In the genomic region with DNA sequence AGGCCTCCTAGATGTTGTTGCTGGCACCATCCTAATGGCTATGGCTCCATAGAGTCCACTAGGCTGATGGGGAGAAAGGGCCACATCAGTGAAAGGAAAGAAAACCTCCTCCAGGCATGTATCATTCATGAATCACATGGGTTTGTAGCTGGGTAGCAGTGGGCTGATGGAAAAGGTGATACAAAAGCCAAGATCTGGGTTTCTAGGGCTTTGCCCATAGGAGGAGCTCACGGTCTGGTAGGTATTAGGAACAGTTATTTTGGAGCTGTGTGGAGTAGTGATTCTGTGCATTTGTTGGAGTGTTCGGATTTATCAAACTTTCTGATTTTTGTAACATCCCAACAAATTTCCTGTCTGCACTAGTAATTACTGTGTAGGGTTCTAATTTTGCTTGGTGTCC, we compare ENCODE assay signal across 1 cellular context.
TF ChIP-seq lines count a peak whose summit lies in the region.

No MANE protein-coding gene starts in this region.

TF ChIP-seq in GM23338, 12 proteins besides CTCF, POLR2A, EP300 and RAD21 (continued from another document):
- TF ChIP-seq, protein P1, sequence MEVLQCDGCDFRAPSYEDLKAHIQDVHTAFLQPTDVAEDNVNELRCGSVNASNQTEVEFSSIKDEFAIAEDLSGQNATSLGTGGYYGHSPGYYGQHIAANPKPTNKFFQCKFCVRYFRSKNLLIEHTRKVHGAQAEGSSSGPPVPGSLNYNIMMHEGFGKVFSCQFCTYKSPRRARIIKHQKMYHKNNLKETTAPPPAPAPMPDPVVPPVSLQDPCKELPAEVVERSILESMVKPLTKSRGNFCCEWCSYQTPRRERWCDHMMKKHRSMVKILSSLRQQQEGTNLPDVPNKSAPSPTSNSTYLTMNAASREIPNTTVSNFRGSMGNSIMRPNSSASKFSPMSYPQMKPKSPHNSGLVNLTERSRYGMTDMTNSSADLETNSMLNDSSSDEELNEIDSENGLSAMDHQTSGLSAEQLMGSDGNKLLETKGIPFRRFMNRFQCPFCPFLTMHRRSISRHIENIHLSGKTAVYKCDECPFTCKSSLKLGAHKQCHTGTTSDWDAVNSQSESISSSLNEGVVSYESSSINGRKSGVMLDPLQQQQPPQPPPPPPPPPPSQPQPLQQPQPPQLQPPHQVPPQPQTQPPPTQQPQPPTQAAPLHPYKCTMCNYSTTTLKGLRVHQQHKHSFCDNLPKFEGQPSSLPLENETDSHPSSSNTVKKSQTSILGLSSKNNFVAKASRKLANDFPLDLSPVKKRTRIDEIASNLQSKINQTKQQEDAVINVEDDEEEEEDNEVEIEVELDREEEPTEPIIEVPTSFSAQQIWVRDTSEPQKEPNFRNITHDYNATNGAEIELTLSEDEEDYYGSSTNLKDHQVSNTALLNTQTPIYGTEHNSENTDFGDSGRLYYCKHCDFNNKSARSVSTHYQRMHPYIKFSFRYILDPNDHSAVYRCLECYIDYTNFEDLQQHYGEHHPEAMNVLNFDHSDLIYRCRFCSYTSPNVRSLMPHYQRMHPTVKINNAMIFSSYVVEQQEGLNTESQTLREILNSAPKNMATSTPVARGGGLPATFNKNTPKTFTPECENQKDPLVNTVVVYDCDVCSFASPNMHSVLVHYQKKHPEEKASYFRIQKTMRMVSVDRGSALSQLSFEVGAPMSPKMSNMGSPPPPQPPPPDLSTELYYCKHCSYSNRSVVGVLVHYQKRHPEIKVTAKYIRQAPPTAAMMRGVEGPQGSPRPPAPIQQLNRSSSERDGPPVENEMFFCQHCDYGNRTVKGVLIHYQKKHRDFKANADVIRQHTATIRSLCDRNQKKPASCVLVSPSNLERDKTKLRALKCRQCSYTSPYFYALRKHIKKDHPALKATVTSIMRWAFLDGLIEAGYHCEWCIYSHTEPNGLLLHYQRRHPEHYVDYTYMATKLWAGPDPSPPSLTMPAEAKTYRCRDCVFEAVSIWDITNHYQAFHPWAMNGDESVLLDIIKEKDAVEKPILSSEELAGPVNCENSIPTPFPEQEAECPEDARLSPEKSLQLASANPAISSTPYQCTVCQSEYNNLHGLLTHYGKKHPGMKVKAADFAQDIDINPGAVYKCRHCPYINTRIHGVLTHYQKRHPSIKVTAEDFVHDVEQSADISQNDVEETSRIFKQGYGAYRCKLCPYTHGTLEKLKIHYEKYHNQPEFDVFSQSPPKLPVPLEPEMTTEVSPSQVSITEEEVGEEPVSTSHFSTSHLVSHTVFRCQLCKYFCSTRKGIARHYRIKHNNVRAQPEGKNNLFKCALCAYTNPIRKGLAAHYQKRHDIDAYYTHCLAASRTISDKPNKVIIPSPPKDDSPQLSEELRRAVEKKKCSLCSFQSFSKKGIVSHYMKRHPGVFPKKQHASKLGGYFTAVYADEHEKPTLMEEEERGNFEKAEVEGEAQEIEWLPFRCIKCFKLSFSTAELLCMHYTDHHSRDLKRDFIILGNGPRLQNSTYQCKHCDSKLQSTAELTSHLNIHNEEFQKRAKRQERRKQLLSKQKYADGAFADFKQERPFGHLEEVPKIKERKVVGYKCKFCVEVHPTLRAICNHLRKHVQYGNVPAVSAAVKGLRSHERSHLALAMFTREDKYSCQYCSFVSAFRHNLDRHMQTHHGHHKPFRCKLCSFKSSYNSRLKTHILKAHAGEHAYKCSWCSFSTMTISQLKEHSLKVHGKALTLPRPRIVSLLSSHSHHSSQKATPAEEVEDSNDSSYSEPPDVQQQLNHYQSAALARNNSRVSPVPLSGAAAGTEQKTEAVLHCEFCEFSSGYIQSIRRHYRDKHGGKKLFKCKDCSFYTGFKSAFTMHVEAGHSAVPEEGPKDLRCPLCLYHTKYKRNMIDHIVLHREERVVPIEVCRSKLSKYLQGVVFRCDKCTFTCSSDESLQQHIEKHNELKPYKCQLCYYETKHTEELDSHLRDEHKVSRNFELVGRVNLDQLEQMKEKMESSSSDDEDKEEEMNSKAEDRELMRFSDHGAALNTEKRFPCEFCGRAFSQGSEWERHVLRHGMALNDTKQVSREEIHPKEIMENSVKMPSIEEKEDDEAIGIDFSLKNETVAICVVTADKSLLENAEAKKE (CRISPR knock-in tag; IDR thresholded peaks at IDR 0.05), result no peak
- TF ChIP-seq EZH2 (IDR thresholded peaks at IDR 0.05; ENCODE audit: low read depth, unreplicated experiment), result no peak
- TF ChIP-seq, protein P2, sequence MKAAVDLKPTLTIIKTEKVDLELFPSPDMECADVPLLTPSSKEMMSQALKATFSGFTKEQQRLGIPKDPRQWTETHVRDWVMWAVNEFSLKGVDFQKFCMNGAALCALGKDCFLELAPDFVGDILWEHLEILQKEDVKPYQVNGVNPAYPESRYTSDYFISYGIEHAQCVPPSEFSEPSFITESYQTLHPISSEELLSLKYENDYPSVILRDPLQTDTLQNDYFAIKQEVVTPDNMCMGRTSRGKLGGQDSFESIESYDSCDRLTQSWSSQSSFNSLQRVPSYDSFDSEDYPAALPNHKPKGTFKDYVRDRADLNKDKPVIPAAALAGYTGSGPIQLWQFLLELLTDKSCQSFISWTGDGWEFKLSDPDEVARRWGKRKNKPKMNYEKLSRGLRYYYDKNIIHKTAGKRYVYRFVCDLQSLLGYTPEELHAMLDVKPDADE (IDR thresholded peaks at IDR 0.05), result no peak
- TF ChIP-seq CREB1 (CRISPR knock-in tag; IDR thresholded peaks at IDR 0.05; ENCODE audit: low read depth), result no peak
- TF ChIP-seq STAT1 (IDR thresholded peaks at IDR 0.05; ENCODE audit: unreplicated experiment), result no peak
- no peak for TF ChIP-seq JUNB (IDR thresholded peaks at IDR 0.05; ENCODE audit: unreplicated experiment)
